29 cellular contexts compared by ENCODE assay signal in genomic region chr2:117674172-117674571, GRCh38.
"Had no signal": no experiment of that assay in that cellular context is flagged by ENCODE, and none has a peak within 500 bp of the region (broad histone marks: within the 10 kb centered on the region; RNA-seq: fewer than 3 reads in every experiment).

No MANE protein-coding gene starts in this region.

- FAIRE-seq: bronchial epithelial cell, TTC549 had no signal

- ATAC-seq: activated CD4-positive, alpha-beta T cell treated with anti-CD3 and anti-CD28 coated beads for 36 hours; activated CD8-positive, alpha-beta memory T cell treated with anti-CD3 and anti-CD28 coated beads, Interleukin-2, amount 10 ng/mL, durations not matched to agents 7 days and 5 days; activated naive CD8-positive, alpha-beta T cell treated with anti-CD3 and anti-CD28 coated beads, Interleukin-2, amount 50 U/mL, for 24 hours had no signal

- DNase-seq: activated CD4-positive, alpha-beta memory T cell treated with anti-CD3 and anti-CD28 coated beads, Interleukin-2, amount 10 ng/mL, durations not matched to agents 7 days and 5 days; activated CD4-positive, alpha-beta T cell treated with anti-CD3 and anti-CD28 coated beads for 36 hours; activated CD8-positive, alpha-beta memory T cell treated with anti-CD3 and anti-CD28 coated beads for 24 hours; activated CD8-positive, alpha-beta memory T cell treated with anti-CD3 and anti-CD28 coated beads, Interleukin-2, amount 10 ng/mL, durations not matched to agents 7 days and 5 days; activated CD8-positive, alpha-beta memory T cell treated with anti-CD3 and anti-CD28 coated beads, Interleukin-2, amount 50 U/mL, for 48 hours; activated effector memory CD4-positive, alpha-beta T cell treated with Interleukin-2 at 50 U/mL for 16 hours; activated naive CD4-positive, alpha-beta T cell treated with anti-CD3 and anti-CD28 coated beads, Interleukin-2, amount 10 ng/mL, durations not matched to agents 7 days and 5 days; activated naive CD8-positive, alpha-beta T cell treated with anti-CD3 and anti-CD28 coated beads, Interleukin-2, amount 50 U/mL, for 24 hours; activated T-cell treated with anti-CD3 and anti-CD28 coated beads, Interleukin-2, amount 50 U/mL, for 48 hours; anterior cingulate cortex; cerebellar nuclear complex; Kasumi-1; KBM-7; MM.1S; NCI-H1092; NCI-H1436 treated with DMSO at 0.1 percent for 48 hours; NCI-H1694 treated with DMSO at 0.1 percent for 48 hours; NCI-H2029; NCI-H345; NCI-H526; NCI-H748 treated with DMSO at 0.1 percent for 48 hours; NK-92 treated with Interleukin-12 subunit alpha and Interleukin-12 subunit beta, amount 100 ng/mL, for 24 hours; Right ventricle myocardium superior; SJCRH30; T1000 had no signal

- H3K36me3 Mint-ChIP-seq: activated CD8-positive, alpha-beta memory T cell treated with anti-CD3 and anti-CD28 coated beads, Interleukin-2, amount 10 ng/mL, durations not matched to agents 7 days and 5 days; activated naive CD4-positive, alpha-beta T cell treated with anti-CD3 and anti-CD28 coated beads, Interleukin-2, amount 10 ng/mL, durations not matched to agents 7 days and 5 days; activated naive CD8-positive, alpha-beta T cell; brain had no signal

- H3K4me3 Mint-ChIP-seq: activated CD4-positive, alpha-beta memory T cell treated with anti-CD3 and anti-CD28 coated beads, Interleukin-2, amount 10 ng/mL, durations not matched to agents 7 days and 5 days; activated CD4-positive, alpha-beta T cell treated with anti-CD3 and anti-CD28 coated beads for 36 hours; activated CD8-positive, alpha-beta memory T cell treated with anti-CD3 and anti-CD28 coated beads, Interleukin-2, amount 10 ng/mL, durations not matched to agents 7 days and 5 days; activated naive CD4-positive, alpha-beta T cell treated with anti-CD3 and anti-CD28 coated beads, Interleukin-2, amount 10 ng/mL, durations not matched to agents 7 days and 5 days; activated naive CD8-positive, alpha-beta T cell; activated naive CD8-positive, alpha-beta T cell treated with anti-CD3 and anti-CD28 coated beads, Interleukin-2, amount 50 U/mL, for 24 hours; brain had no signal

- H3K4me1 Mint-ChIP-seq: activated CD4-positive, alpha-beta memory T cell treated with anti-CD3 and anti-CD28 coated beads, Interleukin-2, amount 10 ng/mL, durations not matched to agents 7 days and 5 days; activated CD4-positive, alpha-beta T cell treated with anti-CD3 and anti-CD28 coated beads for 36 hours; activated CD8-positive, alpha-beta memory T cell treated with anti-CD3 and anti-CD28 coated beads, Interleukin-2, amount 10 ng/mL, durations not matched to agents 7 days and 5 days; activated naive CD4-positive, alpha-beta T cell treated with anti-CD3 and anti-CD28 coated beads, Interleukin-2, amount 10 ng/mL, durations not matched to agents 7 days and 5 days; activated naive CD8-positive, alpha-beta T cell treated with anti-CD3 and anti-CD28 coated beads, Interleukin-2, amount 50 U/mL, for 24 hours had no signal

- H3K27ac Mint-ChIP-seq: activated CD4-positive, alpha-beta memory T cell treated with anti-CD3 and anti-CD28 coated beads, Interleukin-2, amount 10 ng/mL, durations not matched to agents 7 days and 5 days; activated CD4-positive, alpha-beta T cell treated with anti-CD3 and anti-CD28 coated beads for 36 hours; activated CD8-positive, alpha-beta memory T cell treated with anti-CD3 and anti-CD28 coated beads, Interleukin-2, amount 10 ng/mL, durations not matched to agents 7 days and 5 days; activated naive CD4-positive, alpha-beta T cell treated with anti-CD3 and anti-CD28 coated beads, Interleukin-2, amount 10 ng/mL, durations not matched to agents 7 days and 5 days; activated naive CD8-positive, alpha-beta T cell; activated naive CD8-positive, alpha-beta T cell treated with anti-CD3 and anti-CD28 coated beads, Interleukin-2, amount 50 U/mL, for 24 hours; brain had no signal

- H3K27me3 Mint-ChIP-seq: activated CD4-positive, alpha-beta memory T cell treated with anti-CD3 and anti-CD28 coated beads, Interleukin-2, amount 10 ng/mL, durations not matched to agents 7 days and 5 days; activated CD4-positive, alpha-beta T cell treated with anti-CD3 and anti-CD28 coated beads for 36 hours; activated CD8-positive, alpha-beta memory T cell treated with anti-CD3 and anti-CD28 coated beads, Interleukin-2, amount 10 ng/mL, durations not matched to agents 7 days and 5 days; activated naive CD4-positive, alpha-beta T cell treated with anti-CD3 and anti-CD28 coated beads, Interleukin-2, amount 10 ng/mL, durations not matched to agents 7 days and 5 days; activated naive CD8-positive, alpha-beta T cell; activated naive CD8-positive, alpha-beta T cell treated with anti-CD3 and anti-CD28 coated beads, Interleukin-2, amount 50 U/mL, for 24 hours had no signal

- H3K9me3 Mint-ChIP-seq: activated naive CD8-positive, alpha-beta T cell treated with anti-CD3 and anti-CD28 coated beads, Interleukin-2, amount 50 U/mL, for 24 hours had no signal
